28 cellular contexts compared by ENCODE assay signal in genomic region chr2:224173882-224174415, GRCh38.
DNase-seq lines count a peak whose midpoint lies in the region; ATAC-seq and TF ChIP-seq lines count a peak whose summit lies in the region.
"Had no signal": no experiment of that assay in that cellular context is flagged by ENCODE, and none has a peak within 500 bp of the region (broad histone marks: within the 10 kb centered on the region; RNA-seq: fewer than 3 reads in every experiment).

No MANE protein-coding gene starts in this region.

- peak; percentile 90 for TF ChIP-seq EP300 in neural cell (conservative IDR thresholded peaks at IDR 0.05; ENCODE audit: poor library complexity, severe bottlenecking)

- H3K4me2 ChIP-seq in GM23338: no peak overlapping the region
- peak overlapping the region; percentile 44 for H3K4me2 ChIP-seq in neural cell (ENCODE audit: low read length)
- H3K4me2 ChIP-seq: PC-9, smooth muscle cell had no signal

- H3K27ac Mint-ChIP-seq in GM23338: no peak overlapping the region
- H3K27ac Mint-ChIP-seq: activated naive CD8-positive, alpha-beta T cell treated with anti-CD3 and anti-CD28 coated beads, Interleukin-2, amount 50 U/mL, for 24 hours; endodermal cell; stimulated activated naive CD8-positive, alpha-beta T cell treated with anti-CD3 and anti-CD28 coated beads, Interleukin-15, amount 100 ng/mL, for 72 hours had no signal

- H3K4me3 Mint-ChIP-seq in GM23338: no peak overlapping the region
- H3K4me3 Mint-ChIP-seq: activated naive CD8-positive, alpha-beta T cell treated with anti-CD3 and anti-CD28 coated beads, Interleukin-2, amount 50 U/mL, for 24 hours; central memory CD8-positive, alpha-beta T cell; endodermal cell; neural crest cell; stimulated activated naive CD8-positive, alpha-beta T cell treated with anti-CD3 and anti-CD28 coated beads, Interleukin-15, amount 100 ng/mL, for 72 hours had no signal

- H4K20me1 ChIP-seq in GM23338 (replicated peaks; ENCODE audit: insufficient read depth) (no peaks in the 10 kb centered on the region), neural cell (ENCODE audit: insufficient read depth) (no peaks in the 10 kb centered on the region)

- no peak for TF ChIP-seq RAD21 in neural cell (conservative IDR thresholded peaks at IDR 0.05)

- H3K4me1 ChIP-seq in GM23338 (ENCODE audit: insufficient read depth): no peaks in the 10 kb centered on the region
- H3K4me1 ChIP-seq: left lung, right atrium auricular region, uterus had no signal

- ATAC-seq in GM23338: no peak
- ATAC-seq: activated naive CD8-positive, alpha-beta T cell treated with anti-CD3 and anti-CD28 coated beads, Interleukin-2, amount 50 U/mL, for 24 hours; left lung; stimulated activated naive CD8-positive, alpha-beta T cell treated with anti-CD3 and anti-CD28 coated beads, Interleukin-15, amount 100 ng/mL, for 72 hours had no signal

- peaks cover 5% of the 10 kb centered on the region; the same call in 1 of the 2 replicates for H3K9me2 ChIP-seq in GM23338 (ENCODE audit: insufficient read depth)
- H3K9me2 ChIP-seq in neural cell (ENCODE audit: insufficient read depth, low read length): no peaks in the 10 kb centered on the region

- H3K27me3 ChIP-seq in GM23338 (ENCODE audit: insufficient read depth) (no peaks in the 10 kb centered on the region), neural cell (ENCODE audit: insufficient read depth, low read depth, low read length) (no peaks in the 10 kb centered on the region), H7 (ENCODE audit: control insufficient read depth, insufficient read depth, low read length) (no peaks in the 10 kb centered on the region)
- H3K27me3 ChIP-seq: left lung, MG63, right atrium auricular region, uterus had no signal

- H3K9me3 Mint-ChIP-seq in GM23338: no peaks in the 10 kb centered on the region; the same call in 2 of the 3 replicates
- H3K9me3 Mint-ChIP-seq: activated naive CD8-positive, alpha-beta T cell treated with anti-CD3 and anti-CD28 coated beads, Interleukin-2, amount 50 U/mL, for 24 hours; central memory CD8-positive, alpha-beta T cell; neural crest cell; stimulated activated naive CD8-positive, alpha-beta T cell treated with anti-CD3 and anti-CD28 coated beads, Interleukin-15, amount 100 ng/mL, for 72 hours had no signal

- TF ChIP-seq CTCF in GM23338 (conservative IDR thresholded peaks at IDR 0.05; ENCODE audit: low read depth in 2 of 2): no peak
- TF ChIP-seq CTCF in neural cell (IDR thresholded peaks at IDR 0.05; ENCODE audit: poor library complexity, severe bottlenecking): no peak

- no peaks in the 10 kb centered on the region for H3K4me1 Mint-ChIP-seq in GM23338
- H3K4me1 Mint-ChIP-seq: activated naive CD8-positive, alpha-beta T cell treated with anti-CD3 and anti-CD28 coated beads, Interleukin-2, amount 50 U/mL, for 24 hours; central memory CD8-positive, alpha-beta T cell; endodermal cell; stimulated activated naive CD8-positive, alpha-beta T cell treated with anti-CD3 and anti-CD28 coated beads, Interleukin-15, amount 100 ng/mL, for 72 hours had no signal

- H3K4me3 ChIP-seq in GM23338: no peak overlapping the region
- H3K4me3 ChIP-seq in neural cell (ENCODE audit: low read length): peak overlapping the region; percentile 41
- no peak overlapping the region for H3K4me3 ChIP-seq in H7 (ENCODE audit: insufficient read depth, low read depth, low read length)
- H3K4me3 ChIP-seq: left lung, MG63, PC-9, right atrium auricular region, SK-N-MC, smooth muscle cell, thoracic aorta, uterus had no signal

- H3K27ac ChIP-seq in GM23338 (ENCODE audit: low read depth) (no peak overlapping the region), neural cell (ENCODE audit: low read length) (peak overlapping the region; percentile 77)
- H3K27ac ChIP-seq: HL-60, left lung, PC-9, right atrium auricular region, SK-N-MC, thoracic aorta, uterus had no signal

- no peaks in the 10 kb centered on the region for H3K9me3 ChIP-seq in neural cell (ENCODE audit: low read length)
- H3K9me3 ChIP-seq: left lung, MG63, right atrium auricular region, thoracic aorta, uterus had no signal

- H3K27me3 Mint-ChIP-seq in GM23338 (ENCODE audit: insufficient read depth, low read depth, poor library complexity): peaks cover 3% of the 10 kb centered on the region
- H3K27me3 Mint-ChIP-seq: activated naive CD8-positive, alpha-beta T cell treated with anti-CD3 and anti-CD28 coated beads, Interleukin-2, amount 50 U/mL, for 24 hours; stimulated activated naive CD8-positive, alpha-beta T cell treated with anti-CD3 and anti-CD28 coated beads, Interleukin-15, amount 100 ng/mL, for 72 hours had no signal

- H3K36me3 Mint-ChIP-seq in GM23338 (ENCODE audit: low read depth): no peaks in the 10 kb centered on the region

- DNase-seq in GM23338 (ENCODE audit: low spot score) (no peak), NCI-H1436 (lab: John Stamatoyannopoulos, UW) (peak; percentile 98), NCI-H345 treated with DMSO at 0.1 percent for 48 hours (lab: John Stamatoyannopoulos, UW; ENCODE audit: unreplicated experiment) (peak; percentile 36), iPS-NIHi11 (ENCODE audit: low spot score) (no peak), H7 (no peak), NCI-H2107 treated with DMSO at 0.1 percent for 48 hours (lab: John Stamatoyannopoulos, UW; ENCODE audit: unreplicated experiment) (no peak)
- DNase-seq: activated naive CD8-positive, alpha-beta T cell treated with anti-CD3 and anti-CD28 coated beads, Interleukin-2, amount 50 U/mL, for 24 hours; activated T-cell treated with anti-CD3 and anti-CD28 coated beads, Interleukin-2, amount 50 U/mL, for 48 hours; endodermal cell; islet precursor cell; KG1; left lung; mesenchymal stem cell; MG63; NCI-H1694; NCI-H226; PC-9; stimulated activated CD8-positive, alpha-beta memory T cell treated with anti-CD3 and anti-CD28 coated beads, Interleukin-4, amount 100 ng/mL, for 48 hours; stimulated activated naive CD8-positive, alpha-beta T cell treated with anti-CD3 and anti-CD28 coated beads, Interleukin-15, amount 100 ng/mL, for 72 hours; uterus had no signal

- H2AFZ ChIP-seq in GM23338: 0 out of 2 replicates have a peak overlapping the region, but pooled peaks have one; percentile 4
- H2AFZ ChIP-seq in neural cell (ENCODE audit: low read depth, low read length): no peak overlapping the region
- H2AFZ ChIP-seq: PC-9 had no signal

- H3K79me2 ChIP-seq in GM23338 (replicated peaks; ENCODE audit: insufficient read depth): no peaks in the 10 kb centered on the region
- no peaks in the 10 kb centered on the region for H3K79me2 ChIP-seq in neural cell (replicated peaks; ENCODE audit: insufficient read depth, low read length)

- peak overlapping the region; percentile 35 for H3K9ac ChIP-seq in neural cell (ENCODE audit: low read length)

- no peaks in the 10 kb centered on the region for H3F3A ChIP-seq in GM23338 (replicated peaks; ENCODE audit: low read depth)
- H3F3A ChIP-seq in neural cell (ENCODE audit: insufficient read depth, low read length, poor library complexity, severe bottlenecking): no peaks in the 10 kb centered on the region

- no peaks in the 10 kb centered on the region for H3K36me3 ChIP-seq in GM23338 (ENCODE audit: insufficient read depth)
- no peaks in the 10 kb centered on the region for H3K36me3 ChIP-seq in neural cell (ENCODE audit: insufficient read depth, low read length)
- no peaks in the 10 kb centered on the region for H3K36me3 ChIP-seq in H7 (replicated peaks; ENCODE audit: control insufficient read depth, insufficient read depth, low read length)
- H3K36me3 ChIP-seq: left lung, MG63, right atrium auricular region, thoracic aorta, uterus had no signal

TF ChIP-seq in GM23338, 12 proteins besides CTCF, POLR2A, EP300 and RAD21 (continues in another document):
- no peak for TF ChIP-seq CREB1 (CRISPR knock-in tag; IDR thresholded peaks at IDR 0.05; ENCODE audit: low read depth)
- no peak for TF ChIP-seq ZNF331 (CRISPR knock-in tag; IDR thresholded peaks at IDR 0.05; ENCODE audit: low read depth)
- TF ChIP-seq POLR2AphosphoS5 (IDR thresholded peaks at IDR 0.05; ENCODE audit: low read depth): no peak

TF ChIP-seq in neural cell, 6 proteins besides CTCF, POLR2A, EP300 and RAD21:
- TF ChIP-seq REST (IDR thresholded peaks at IDR 0.05; ENCODE audit: borderline replicate concordance) (peak; percentile 85), MXI1 (conservative IDR thresholded peaks at IDR 0.05; ENCODE audit: poor library complexity, severe bottlenecking) (no peak), POLR2AphosphoS5 (IDR thresholded peaks at IDR 0.05) (peak; percentile 86), SMC3 (conservative IDR thresholded peaks at IDR 0.05; ENCODE audit: poor library complexity) (peak; percentile 12)

Comparison
In these comparisons a context has a peak if more than half of its experiments do, and no peak if none do; other contexts are left out.
1. DNase-seq: peak in NCI-H1436 (single experiment) and NCI-H345 treated with DMSO at 0.1 percent for 48 hours (single experiment); none in GM23338 (single experiment), iPS-NIHi11 (single experiment), H7 (single experiment) and NCI-H2107 treated with DMSO at 0.1 percent for 48 hours (single experiment).